In the genomic region with DNA sequence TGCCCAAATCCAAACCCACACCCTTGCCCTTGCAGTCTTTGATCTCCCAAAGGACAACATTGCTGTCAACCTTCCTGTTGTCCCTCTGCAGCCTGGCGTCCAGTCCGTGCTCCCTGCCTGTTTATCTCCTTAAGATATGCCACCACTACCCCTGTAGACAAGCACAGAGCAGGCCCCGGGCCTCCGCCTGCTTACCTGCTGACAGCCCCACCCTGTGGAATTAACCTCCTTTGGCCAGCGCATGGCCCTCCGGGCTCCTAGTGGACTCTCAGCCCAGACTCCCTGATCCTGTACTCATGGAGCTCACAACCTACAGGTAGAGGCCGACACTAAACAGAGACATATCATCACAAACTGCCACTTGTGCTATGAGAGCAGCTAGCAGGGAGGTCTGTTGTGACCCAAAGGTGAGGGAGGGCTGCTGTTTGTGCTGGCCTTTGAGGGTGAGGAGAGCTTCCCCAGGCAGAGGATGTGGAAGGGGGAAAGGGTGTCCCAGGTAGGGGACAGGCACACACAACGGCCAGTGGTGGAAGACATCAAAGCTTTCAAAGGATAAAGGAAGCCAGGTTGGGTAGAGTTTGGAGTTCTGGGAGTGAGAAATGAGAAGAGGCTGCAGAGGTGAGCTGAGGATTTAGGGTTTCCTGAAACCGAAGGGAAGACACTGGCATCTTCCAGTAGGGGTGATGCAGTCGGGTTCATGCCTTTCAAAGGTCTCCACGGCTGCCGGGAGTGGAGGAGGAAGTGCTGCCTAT, we compare ENCODE assay signal across 17 cellular contexts.
"Had no signal": no experiment of that assay in that cellular context is flagged by ENCODE, and none has a peak within 500 bp of the region (broad histone marks: within the 10 kb centered on the region; RNA-seq: fewer than 3 reads in every experiment).

No MANE protein-coding gene starts in this region.

- H3K4me3 Mint-ChIP-seq: activated CD8-positive, alpha-beta T cell treated with anti-CD3 and anti-CD28 coated beads, Interleukin-2, amount 10 ng/mL, durations not matched to agents 7 days and 5 days; activated naive CD8-positive, alpha-beta T cell; immature natural killer cell; naive thymus-derived CD4-positive, alpha-beta T cell; stimulated activated naive B cell treated with anti-CD40 and anti-IgM and Interleukin-4, amounts not matched to agents 10 μg/mL and 1 μg/mL and 100 μg/mL, for 72 hours had no signal

- H3K27ac ChIP-seq: cardiac muscle cell, gastrocnemius medialis, heart right ventricle, neutrophil, spleen had no signal

- H3K9me3 Mint-ChIP-seq: immature natural killer cell had no signal

- ATAC-seq: activated CD8-positive, alpha-beta T cell treated with anti-CD3 and anti-CD28 coated beads, Interleukin-2, amount 10 ng/mL, durations not matched to agents 7 days and 5 days; gastrocnemius medialis; left ventricle myocardium superior; naive thymus-derived CD4-positive, alpha-beta T cell; stimulated activated naive B cell treated with anti-CD40 and anti-IgM and Interleukin-4, amounts not matched to agents 10 μg/mL and 1 μg/mL and 100 μg/mL, for 72 hours had no signal

- H3K4me1 Mint-ChIP-seq: immature natural killer cell had no signal

- H3K27ac Mint-ChIP-seq: activated CD8-positive, alpha-beta T cell treated with anti-CD3 and anti-CD28 coated beads, Interleukin-2, amount 10 ng/mL, durations not matched to agents 7 days and 5 days; activated naive CD8-positive, alpha-beta T cell; immature natural killer cell; naive thymus-derived CD4-positive, alpha-beta T cell; stimulated activated naive B cell treated with anti-CD40 and anti-IgM and Interleukin-4, amounts not matched to agents 10 μg/mL and 1 μg/mL and 100 μg/mL, for 72 hours had no signal

- H3K36me3 Mint-ChIP-seq: activated naive CD8-positive, alpha-beta T cell; immature natural killer cell; stimulated activated naive B cell treated with anti-CD40 and anti-IgM and Interleukin-4, amounts not matched to agents 10 μg/mL and 1 μg/mL and 100 μg/mL, for 72 hours had no signal

- H3K27me3 Mint-ChIP-seq: activated naive CD8-positive, alpha-beta T cell had no signal

- H3K27me3 ChIP-seq: cardiac muscle cell, gastrocnemius medialis, heart right ventricle had no signal

- H3K4me3 ChIP-seq: cardiac muscle cell, gastrocnemius medialis, heart right ventricle, spleen had no signal

- H3K9me3 ChIP-seq: gastrocnemius medialis, neutrophil had no signal

- DNase-seq: activated CD4-positive, alpha-beta T cell treated with anti-CD3 and anti-CD28 coated beads for 48 hours; activated CD4-positive, CD25-positive, alpha-beta regulatory T cell; activated CD8-positive, alpha-beta T cell treated with anti-CD3 and anti-CD28 coated beads, Interleukin-2, amount 10 ng/mL, durations not matched to agents 7 days and 5 days; amygdala; gastrocnemius medialis; heart right ventricle; immature natural killer cell; left ventricle myocardium superior; mesenchymal stem cell; naive thymus-derived CD4-positive, alpha-beta T cell; spleen; stimulated activated CD4-positive, alpha-beta T cell treated with anti-CD3 and anti-CD28 coated beads, Interleukin-4, amount 100 ng/mL, for 4 hours; stimulated activated naive B cell treated with anti-CD40 and anti-IgM and Interleukin-4, amounts not matched to agents 10 μg/mL and 1 μg/mL and 100 μg/mL, for 72 hours; T-helper 9 cell had no signal

- H3K36me3 ChIP-seq: cardiac muscle cell, gastrocnemius medialis, heart right ventricle, neutrophil, spleen had no signal
